In the genomic region with DNA sequence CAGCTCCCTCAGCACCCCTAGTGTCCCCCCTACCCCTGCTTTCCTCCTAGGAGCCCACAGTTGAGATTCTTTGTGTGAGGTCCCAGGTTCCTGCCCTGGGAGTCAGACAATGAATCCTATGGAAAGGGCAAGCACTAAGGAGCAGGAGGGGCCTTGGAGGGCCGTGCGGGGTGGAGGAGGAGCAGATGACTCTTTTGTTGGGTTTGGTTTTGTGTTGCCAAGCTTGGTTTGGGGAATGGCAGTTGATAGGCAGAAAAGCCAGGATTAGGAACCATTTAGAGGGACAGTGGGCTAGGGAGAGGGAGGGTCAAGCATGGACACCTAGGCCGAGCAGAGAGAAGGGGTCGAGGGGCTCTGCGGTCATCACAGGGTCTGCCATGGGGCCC, we compare ENCODE assay signal across 14 cellular contexts.
DNase-seq lines count a peak whose midpoint lies in the region; ATAC-seq and TF ChIP-seq lines count a peak whose summit lies in the region.
"Had no signal": no experiment of that assay in that cellular context is flagged by ENCODE, and none has a peak within 500 bp of the region (broad histone marks: within the 10 kb centered on the region; RNA-seq: fewer than 3 reads in every experiment).

No MANE protein-coding gene starts in this region.

- H3K9me3 ChIP-seq in T-helper 17 cell (ENCODE audit: control insufficient read depth, low read length, poor library complexity, severe bottlenecking), result no peaks in the 10 kb centered on the region

- no peak for ATAC-seq in activated naive CD4-positive, alpha-beta T cell treated with anti-CD3 and anti-CD28 coated beads, Interleukin-2, amount 50 U/mL, for 72 hours
- ATAC-seq in stimulated activated naive CD8-positive, alpha-beta T cell treated with anti-CD3 and anti-CD28 coated beads, Interleukin-15, Interleukin-2, amounts not matched to agents 100 U/mL and 50 U/mL, for 24 hours, result no peak
- ATAC-seq in T-helper 17 cell, result no peak
- ATAC-seq: CD8-positive, alpha-beta T cell had no signal

- peaks cover 0 to 5% of the 10 kb centered on the region in 2 donors for H3K9me3 Mint-ChIP-seq in activated naive CD4-positive, alpha-beta T cell treated with anti-CD3 and anti-CD28 coated beads, Interleukin-2, amount 50 U/mL, for 72 hours
- H3K9me3 Mint-ChIP-seq in osteocyte (ENCODE audit: unreplicated experiment), result peaks cover 4% of the 10 kb centered on the region

- peaks cover 19% of the 10 kb centered on the region for H3K4me1 Mint-ChIP-seq in osteocyte (ENCODE audit: unreplicated experiment)
- peaks cover 5% of the 10 kb centered on the region for H3K4me1 Mint-ChIP-seq in T-helper 17 cell

- H3K4me3 Mint-ChIP-seq in osteocyte (ENCODE audit: unreplicated experiment), result no peak overlapping the region
- no peak overlapping the region for H3K4me3 Mint-ChIP-seq in T-helper 17 cell
- H3K4me3 Mint-ChIP-seq: CD8-positive, alpha-beta T cell; HFFc6; IgD-negative memory B cell had no signal

- H3K36me3 Mint-ChIP-seq in activated naive CD4-positive, alpha-beta T cell treated with anti-CD3 and anti-CD28 coated beads, Interleukin-2, amount 50 U/mL, for 72 hours, result no peaks in the 10 kb centered on the region
- H3K36me3 Mint-ChIP-seq in osteocyte (ENCODE audit: unreplicated experiment) (no peaks in the 10 kb centered on the region), T-helper 17 cell (ENCODE audit: low read depth) (no peaks in the 10 kb centered on the region)
- H3K36me3 Mint-ChIP-seq: CD8-positive, alpha-beta T cell had no signal

- TF ChIP-seq CTCF in osteocyte (IDR thresholded peaks at IDR 0.05), result no peak

- peaks cover 8% of the 10 kb centered on the region for H3K27me3 Mint-ChIP-seq in osteocyte (ENCODE audit: unreplicated experiment)
- H3K27me3 Mint-ChIP-seq in T-helper 17 cell, result peaks cover 15% of the 10 kb centered on the region

- no peak for DNase-seq in activated naive CD4-positive, alpha-beta T cell treated with anti-CD3 and anti-CD28 coated beads, Interleukin-2, amount 50 U/mL, for 72 hours (ENCODE audit: low spot score in 2 of 2)
- no peak for DNase-seq in activated naive CD4-positive, alpha-beta T cell treated with anti-CD3 and anti-CD28 coated beads, Interleukin-2, amount 50 U/mL, for 16 hours
- DNase-seq in mesenteric fat pad (ENCODE audit: low spot score), result peak; percentile 68
- DNase-seq in osteocyte (ENCODE audit: extremely low spot score, unreplicated experiment), result peak; percentile 81
- DNase-seq in NCI-H2196 treated with DMSO at 0.1 percent for 48 hours (lab: John Stamatoyannopoulos, UW; ENCODE audit: unreplicated experiment), result no peak
- no peak for DNase-seq in stimulated activated naive CD8-positive, alpha-beta T cell treated with anti-CD3 and anti-CD28 coated beads, Interleukin-15, Interleukin-2, amounts not matched to agents 100 U/mL and 50 U/mL, for 24 hours
- DNase-seq in T-helper 17 cell, result no peak
- DNase-seq: AML-193; Calu3; CD8-positive, alpha-beta T cell; DMS79 treated with DMSO at 0.1 percent for 48 hours; GF-D8; HFFc6 had no signal

- H3K27ac Mint-ChIP-seq in activated naive CD4-positive, alpha-beta T cell treated with anti-CD3 and anti-CD28 coated beads, Interleukin-2, amount 50 U/mL, for 72 hours, result peak overlapping the region; percentile 22 to 52
- H3K27ac Mint-ChIP-seq in osteocyte (ENCODE audit: unreplicated experiment), result no peak overlapping the region
- no peak overlapping the region for H3K27ac Mint-ChIP-seq in T-helper 17 cell
- H3K27ac Mint-ChIP-seq: CD8-positive, alpha-beta T cell; HFFc6; IgD-negative memory B cell had no signal

Comparison
In these comparisons a context has a peak if more than half of its experiments do, and no peak if none do; other contexts are left out.
1. DNase-seq: peak in mesenteric fat pad (single experiment) and osteocyte (single experiment); none in activated naive CD4-positive, alpha-beta T cell treated with anti-CD3 and anti-CD28 coated beads, Interleukin-2, amount 50 U/mL, for 72 hours (0 of 2), activated naive CD4-positive, alpha-beta T cell treated with anti-CD3 and anti-CD28 coated beads, Interleukin-2, amount 50 U/mL, for 16 hours (single experiment), NCI-H2196 treated with DMSO at 0.1 percent for 48 hours (single experiment), stimulated activated naive CD8-positive, alpha-beta T cell treated with anti-CD3 and anti-CD28 coated beads, Interleukin-15, Interleukin-2, amounts not matched to agents 100 U/mL and 50 U/mL, for 24 hours (single experiment) and T-helper 17 cell (0 of 3).
2. H3K27ac Mint-ChIP-seq: peak in activated naive CD4-positive, alpha-beta T cell treated with anti-CD3 and anti-CD28 coated beads, Interleukin-2, amount 50 U/mL, for 72 hours (2 of 2); none in osteocyte (single experiment) and T-helper 17 cell (single experiment).